Comparison of ENCODE assay signal across 8 cellular contexts in genomic region chr2:69724540-69725159, GRCh38. TPM values are rescaled to one million over a fixed set of nuclear protein-coding genes. Genes with fewer than 3 reads are reported as not detected.
A peak's percentile ranks its signal among the peaks of the same experiment; 100 is the strongest.
DNase-seq lines count a peak whose midpoint lies in the region; ATAC-seq and TF ChIP-seq lines count a peak whose summit lies in the region.

No MANE protein-coding gene starts in this region.

- peak; percentile 99 for ATAC-seq in mucosa of descending colon

- TF ChIP-seq CTCF in mucosa of descending colon (IDR thresholded peaks at IDR 0.05), result peak; percentile 93

- H3K27ac ChIP-seq in HUES6 (ENCODE audit: low read depth, low read length), result no peak overlapping the region

- intact Hi-C loops in mucosa of descending colon (cut with DNase I, micrococcal nuclease), result loop anchor here (2.0 kb wide), 1 partner anchor 92 kb away; no protein-coding TSS in a partner anchor

- H3K4me3 ChIP-seq in HUES6 (ENCODE audit: low read depth, low read length) (peak overlapping the region; percentile 38), NT2/D1 (ENCODE audit: insufficient read length, low read depth) (no peak overlapping the region), mucosa of descending colon (no peak overlapping the region)

- H3K27me3 ChIP-seq in HUES6 (ENCODE audit: control insufficient read depth, insufficient read depth, low read length) (no peaks in the 10 kb centered on the region), NT2/D1 (ENCODE audit: insufficient read depth, insufficient read length) (no peaks in the 10 kb centered on the region)

- no peaks in the 10 kb centered on the region for H3K9me3 ChIP-seq in HUES6 (ENCODE audit: control insufficient read depth, insufficient read depth, low read depth, low read length)
- no peaks in the 10 kb centered on the region for H3K9me3 ChIP-seq in NT2/D1 (ENCODE audit: insufficient read depth, low read length)
- H3K9me3 ChIP-seq in mucosa of descending colon, result no peaks in the 10 kb centered on the region

- DNase-seq in activated gamma-delta T cell treated with Interleukin-2 at 50 U/mL for 16 hours (peak; percentile 87), activated gamma-delta T cell (lab: John Stamatoyannopoulos, UW) (no peak), NT2/D1 (ENCODE audit: low read depth, low spot score) (peak; percentile 77), epidermal melanocyte (ENCODE audit: insufficient read length, low spot score) (peak; percentile 64), mucosa of descending colon (peak; percentile 76 to 97 (median 89))
- peak; percentile 70 for DNase-seq in activated CD8-positive, alpha-beta memory T cell treated with anti-CD3 and anti-CD28 coated beads, Interleukin-2, amount 50 U/mL, for 24 hours (ENCODE audit: extremely low read depth)
- peak; percentile 77 for DNase-seq in stimulated activated CD8-positive, alpha-beta memory T cell treated with anti-CD3 and anti-CD28 coated beads, Interleukin-4, amount 100 ng/mL, for 1 hour (ENCODE audit: low read depth in 2 of 2, low spot score in 1 of 2)

- H3K9ac ChIP-seq in HUES6 (ENCODE audit: low read length), result no peak overlapping the region
- no peak overlapping the region for H3K9ac ChIP-seq in NT2/D1 (ENCODE audit: insufficient read length, low read depth)

- H3K36me3 ChIP-seq in HUES6 (ENCODE audit: control insufficient read depth, insufficient read depth, low read length), result no peaks in the 10 kb centered on the region
- no peaks in the 10 kb centered on the region for H3K36me3 ChIP-seq in NT2/D1 (ENCODE audit: insufficient read depth, insufficient read length, low read length)
- H3K36me3 ChIP-seq in mucosa of descending colon (ENCODE audit: low read depth), result no peaks in the 10 kb centered on the region

- H3K4me1 ChIP-seq in HUES6 (ENCODE audit: control insufficient read depth, insufficient read depth, low read length), result no peaks in the 10 kb centered on the region
- no peaks in the 10 kb centered on the region for H3K4me1 ChIP-seq in NT2/D1 (ENCODE audit: insufficient read depth, insufficient read length)
- H3K4me1 ChIP-seq in mucosa of descending colon (ENCODE audit: low read depth), result no peaks in the 10 kb centered on the region

RNA-seq across cellular contexts. Expression of gene ANXA4, which starts 17.3 kb away (rescaled TPM):
- total RNA-seq in mucosa of descending colon, result 100 to 1,000 TPM; 176 to 345 (median 228) TPM
